In genomic region chr10:60137292-60137992, GRCh38 we compare ENCODE assay signal across 1 cellular context.
TF ChIP-seq lines count a peak whose summit lies in the region.

No MANE protein-coding gene starts in this region.

TF ChIP-seq in SK-N-SH, 30 proteins besides CTCF, POLR2A, EP300 and RAD21 (continued from another document):
- TF ChIP-seq IRF3 (IDR thresholded peaks at IDR 0.05; ENCODE audit: low read depth, low read length) = no peak
